ENCODE assay signal across 7 cellular contexts in the genomic region with DNA sequence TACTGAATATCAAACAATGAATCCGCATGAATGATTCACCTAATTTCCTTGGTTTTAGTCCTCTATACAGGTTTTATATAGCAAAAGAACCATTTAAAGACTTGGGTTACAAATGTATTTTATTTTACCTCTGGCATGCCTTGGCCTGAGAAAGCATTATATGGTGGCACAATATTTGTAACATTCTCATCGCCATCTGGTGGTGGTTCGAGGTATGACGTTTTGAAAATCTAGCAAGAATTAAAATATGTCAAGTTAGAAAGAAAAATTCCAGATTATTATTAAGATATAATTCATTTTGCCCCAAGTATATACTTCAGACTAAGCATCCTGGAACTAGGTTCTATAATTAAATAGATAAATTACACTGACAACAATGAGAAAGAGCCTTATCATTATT.
DNase-seq lines count a peak whose midpoint lies in the region; ATAC-seq and TF ChIP-seq lines count a peak whose summit lies in the region.
"Not testable (repeated sequence)": the region's sequence is repeated elsewhere in the genome, so short reads cannot be mapped to it uniquely, and the experiment has no call there.

No MANE protein-coding gene starts in this region.

- intact Hi-C loops in left lung (cut with DNase I): not testable (repeated sequence)

- TF ChIP-seq CTCF in LNCAP (IDR thresholded peaks at IDR 0.05) (peak; percentile 52), left lung (IDR thresholded peaks at IDR 0.05) (peak; percentile 42 to 44), retinal pigment epithelial cell (conservative IDR thresholded peaks at IDR 0.05; ENCODE audit: low read depth, low read length) (peak; percentile 47)

- H3K27ac ChIP-seq in left lung: not testable (repeated sequence)

- not testable (repeated sequence) for H3K4me1 ChIP-seq in left lung

- H3K27me3 ChIP-seq in left lung: not testable (repeated sequence)

- H3K4me3 ChIP-seq in left lung; retinal pigment epithelial cell (ENCODE audit: low read length): not testable (repeated sequence)

- ATAC-seq in left lung: not testable (repeated sequence)

- H3K36me3 ChIP-seq in left lung: not testable (repeated sequence)

- DNase-seq in EL (peak; percentile 0), T follicular helper cell (ENCODE audit: low read depth) (peak; percentile 4), dermis microvascular lymphatic vessel endothelial cell (ENCODE audit: low read depth in 2 of 2) (peak; percentile 9 to 24)
- peak; percentile 65 for DNase-seq in activated effector memory CD4-positive, alpha-beta T cell treated with anti-CD3 and anti-CD28 coated beads, Interleukin-2, amount 50 U/mL, for 16 hours
- not testable (repeated sequence) for DNase-seq in left lung; retinal pigment epithelial cell (ENCODE audit: low read depth)

- not testable (repeated sequence) for H3K9me3 ChIP-seq in left lung
